Comparison of ENCODE assay signal across 31 cellular contexts in the genomic region with DNA sequence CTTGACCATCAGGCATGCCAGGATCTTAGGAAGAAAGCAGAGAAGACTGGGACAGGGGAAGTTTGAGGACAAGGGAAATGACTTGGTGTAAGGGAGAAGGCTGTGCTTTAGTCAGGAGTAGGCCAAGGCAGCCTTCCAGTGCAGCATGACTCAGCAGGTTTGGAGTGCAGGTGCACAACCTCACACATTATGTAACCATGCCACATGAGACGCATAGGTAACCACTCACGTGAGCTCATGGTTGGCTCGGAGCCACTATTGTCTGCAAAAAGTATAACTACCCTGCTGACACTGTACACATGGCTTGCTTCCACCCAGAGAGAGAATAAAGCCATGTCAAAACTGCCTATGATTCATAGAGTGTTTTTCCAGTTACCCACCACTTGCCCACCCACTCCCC.
DNase-seq lines count a peak whose midpoint lies in the region; ATAC-seq, FAIRE-seq and TF ChIP-seq lines count a peak whose summit lies in the region.
"Had no signal": no experiment of that assay in that cellular context is flagged by ENCODE, and none has a peak within 500 bp of the region (broad histone marks: within the 10 kb centered on the region; RNA-seq: fewer than 3 reads in every experiment).

No MANE protein-coding gene starts in this region.

- H3K4me1 ChIP-seq in pancreas = no peaks in the 10 kb centered on the region
- H3K4me1 ChIP-seq: ascending aorta, HAP-1, sigmoid colon, SJCRH30, tibial artery, vagina had no signal

- ATAC-seq in pancreas = peak in 2 of 4 donors; percentile 34 to 66
- no peak for ATAC-seq in HG03135 (IDR thresholded peaks at IDR 0.05; ENCODE audit: unreplicated experiment)
- ATAC-seq: stimulated activated naive CD8-positive, alpha-beta T cell treated with anti-CD3 and anti-CD28 coated beads, Interleukin-15, amount 100 ng/mL, for 72 hours; T-cell had no signal

- H3K27ac ChIP-seq in pancreas = no peak overlapping the region
- H3K27ac ChIP-seq: ascending aorta, cardiac muscle cell, coronary artery, sigmoid colon, SJCRH30, tibial artery, vagina had no signal

- no peaks in the 10 kb centered on the region for H3K36me3 ChIP-seq in pancreas
- H3K36me3 ChIP-seq: ascending aorta, cardiac muscle cell, HAP-1, sigmoid colon, SJCRH30, tibial artery, vagina had no signal

- intact Hi-C loops in pancreas (cut with DNase I) = no loop called here

- no peak for FAIRE-seq in pancreas (lab: Jason Lieb, UNC)

- no peaks in the 10 kb centered on the region for H3K9me3 ChIP-seq in pancreas
- H3K9me3 ChIP-seq: ascending aorta, HAP-1, sigmoid colon, SJCRH30, tibial artery, vagina had no signal

- H3K27me3 ChIP-seq in pancreas = no peaks in the 10 kb centered on the region
- H3K27me3 ChIP-seq: ascending aorta, cardiac muscle cell, sigmoid colon, SJCRH30, tibial artery, vagina had no signal

- WGBS in pancreas, 2 donors = 35 to 55% methylated on average over 3 of the region's 3 CpGs

- TF ChIP-seq CTCF in pancreas (IDR thresholded peaks at IDR 0.05) = no peak

- DNase-seq in NCI-H2029 (lab: John Stamatoyannopoulos, UW) = peak; percentile 9
- no peak for DNase-seq in NCI-H2029 treated with DMSO at 0.1 percent for 48 hours (lab: John Stamatoyannopoulos, UW)
- DNase-seq in KBM-7 = peak; percentile 16
- DNase-seq in SK-N-DZ (ENCODE audit: low spot score) = peak; percentile 2
- DNase-seq in pancreas = peak in 5 of 6 donors; percentile 24 to 81 (median 35)
- DNase-seq in NCI-H82 treated with DMSO at 0.1 percent for 48 hours (lab: John Stamatoyannopoulos, UW; ENCODE audit: unreplicated experiment) = no peak
- no peak for DNase-seq in HUDEP-2 (lab: John Stamatoyannopoulos, UW; ENCODE audit: unreplicated experiment in 76 of 76)
- DNase-seq: activated B cell treated with CpG ODN at 0.5 μM for 24 hours; activated gamma-delta T cell treated with Interleukin-2 at 50 U/mL for 16 hours; activated naive CD8-positive, alpha-beta T cell treated with anti-CD3 and anti-CD28 coated beads, Interleukin-2, amount 10 ng/mL, durations not matched to agents 7 days and 5 days; activated T-cell treated with anti-CD3 and anti-CD28 coated beads, Interleukin-2, amount 50 U/mL, for 48 hours; effector memory CD4-positive, alpha-beta T cell; midbrain; MM.1S; naive B cell; NCI-H1417 treated with DMSO at 0.1 percent for 48 hours; NCI-H2081 treated with DMSO at 0.1 percent for 48 hours; NCI-H345; sigmoid colon; SJCRH30; stimulated activated CD4-positive, alpha-beta T cell treated with anti-CD3 and anti-CD28 coated beads, Interleukin-12 subunit alpha, Interleukin-12 subunit beta, amount 100 ng/mL, for 4 hours; stimulated activated CD4-positive, alpha-beta T cell treated with anti-CD3 and anti-CD28 coated beads, Interleukin-2, amount 100 ng/mL, for 48 hours; stimulated activated naive CD8-positive, alpha-beta T cell treated with anti-CD3 and anti-CD28 coated beads, Interleukin-15, amount 100 ng/mL, for 72 hours; T-cell; tibial artery had no signal

- no peak overlapping the region for H3K4me3 ChIP-seq in pancreas
- H3K4me3 ChIP-seq: ascending aorta, cardiac muscle cell, coronary artery, HAP-1, sigmoid colon, SJCRH30, tibial artery, vagina had no signal

- in situ Hi-C loops in KBM-7 (cut with MboI; ENCODE audit: low pct_unique_long_range_greater_than_20kb, low sequenced_read_pairs) = no loop called here

Comparison
In these comparisons a context has a peak if more than half of its experiments do, and no peak if none do; other contexts are left out.
1. DNase-seq: peak in NCI-H2029 (single experiment), KBM-7 (single experiment), SK-N-DZ (single experiment) and pancreas (5 of 6); none in NCI-H2029 treated with DMSO at 0.1 percent for 48 hours (single experiment), NCI-H82 treated with DMSO at 0.1 percent for 48 hours (single experiment) and HUDEP-2 (0 of 76).